8 cellular contexts compared by ENCODE assay signal in the genomic region with DNA sequence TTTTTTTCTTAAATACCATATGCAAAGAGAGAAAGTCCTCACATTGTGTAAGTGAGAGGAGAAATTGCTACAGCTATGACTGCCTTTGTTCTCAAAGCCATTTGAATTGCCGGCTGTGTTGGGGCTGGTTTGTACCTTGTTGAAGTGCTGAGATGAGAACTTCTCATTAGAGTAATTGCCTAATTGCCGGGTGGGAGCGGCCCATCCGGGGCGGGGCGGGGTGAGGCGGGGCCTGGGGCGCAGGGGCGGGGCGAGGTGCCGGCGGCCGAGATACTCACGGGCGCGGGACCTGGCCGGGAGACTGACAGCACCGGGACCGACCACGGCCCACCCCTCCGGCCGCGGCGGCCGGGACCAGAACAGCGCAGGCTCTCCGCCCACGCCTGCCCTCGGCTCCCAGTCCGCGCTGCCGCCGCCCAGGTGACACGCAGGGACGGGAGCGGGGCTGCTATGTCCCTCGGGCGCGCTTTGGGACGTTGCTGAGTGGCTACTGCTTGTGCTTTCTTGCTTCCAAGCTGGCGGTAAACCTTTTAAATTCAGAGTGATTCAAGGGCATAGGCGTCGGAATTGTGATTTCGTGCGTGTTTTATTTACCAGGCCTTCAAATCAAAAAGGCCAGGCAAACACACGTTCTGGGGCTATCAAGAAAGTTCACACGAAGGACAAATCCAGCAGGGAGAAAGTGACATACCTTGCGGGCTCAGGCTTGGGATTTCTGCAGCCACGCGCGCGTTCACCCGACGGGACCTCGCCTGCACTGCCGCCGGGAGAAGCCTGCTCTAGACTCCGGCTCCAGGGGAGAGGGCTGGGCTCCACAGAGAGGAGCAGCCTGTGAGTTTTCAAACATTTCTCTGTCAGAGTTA.
DNase-seq lines count a peak whose midpoint lies in the region; ATAC-seq and TF ChIP-seq lines count a peak whose summit lies in the region.

No MANE protein-coding gene starts in this region.

- peak overlapping the region; percentile 64 for H3K4me3 Mint-ChIP-seq in activated CD4-positive, alpha-beta memory T cell treated with anti-CD3 and anti-CD28 coated beads, Interleukin-2, amount 10 ng/mL, durations not matched to agents 7 days and 5 days

- peaks cover 24% of the 10 kb centered on the region for H3K27me3 Mint-ChIP-seq in activated CD4-positive, alpha-beta memory T cell treated with anti-CD3 and anti-CD28 coated beads, Interleukin-2, amount 10 ng/mL, durations not matched to agents 7 days and 5 days

- H3K4me3 ChIP-seq in endocrine pancreas (ENCODE audit: control insufficient read depth, insufficient read depth, low read length) (peak overlapping the region; percentile 83), mucosa of stomach (ENCODE audit: low read length) (peak overlapping the region; percentile 38)

- POLR2A ChIA-PET in activated CD4-positive, alpha-beta memory T cell treated with anti-CD3 and anti-CD28 coated beads, Interleukin-2, amount 10 ng/mL, durations not matched to agents 7 days and 5 days (lab: Charles Lee) = no interaction called here

- TF ChIP-seq CTCF in GM10266 (IDR thresholded peaks at IDR 0.05; ENCODE audit: control insufficient read depth, insufficient read depth, low read depth, missing control alignments) = no peak

- H3K9me3 Mint-ChIP-seq in activated CD4-positive, alpha-beta memory T cell treated with anti-CD3 and anti-CD28 coated beads, Interleukin-2, amount 10 ng/mL, durations not matched to agents 7 days and 5 days = no peaks in the 10 kb centered on the region

- peaks cover 22% of the 10 kb centered on the region for H3K4me1 ChIP-seq in endocrine pancreas (ENCODE audit: control insufficient read depth, insufficient read depth, low read length)
- peaks cover 12% of the 10 kb centered on the region for H3K4me1 ChIP-seq in mucosa of stomach (ENCODE audit: control insufficient read depth, insufficient read depth, low read length)

- H3K36me3 ChIP-seq in endocrine pancreas (ENCODE audit: control insufficient read depth, insufficient read depth, low read length) (no peaks in the 10 kb centered on the region), mucosa of stomach (ENCODE audit: control insufficient read depth, insufficient read depth, low read length) (no peaks in the 10 kb centered on the region)

- peak; percentile 77 for ATAC-seq in HG02763 (IDR thresholded peaks at IDR 0.05; ENCODE audit: unreplicated experiment)

- H3K9ac ChIP-seq in endocrine pancreas (ENCODE audit: control insufficient read depth, insufficient read depth, low read length) (peak overlapping the region; percentile 54), mucosa of stomach (ENCODE audit: low read length) (peak overlapping the region; percentile 80)

- H3K9me3 ChIP-seq in endocrine pancreas (ENCODE audit: control insufficient read depth, low read length) (no peaks in the 10 kb centered on the region), mucosa of stomach (ENCODE audit: control insufficient read depth, low read length) (no peaks in the 10 kb centered on the region)

- no peaks in the 10 kb centered on the region for H3K27me3 ChIP-seq in endocrine pancreas (ENCODE audit: control insufficient read depth, insufficient read depth, low read length)
- no peaks in the 10 kb centered on the region for H3K27me3 ChIP-seq in mucosa of stomach (ENCODE audit: control insufficient read depth, insufficient read depth, low read length)

- no peak overlapping the region for H3K27ac Mint-ChIP-seq in activated CD4-positive, alpha-beta memory T cell treated with anti-CD3 and anti-CD28 coated beads, Interleukin-2, amount 10 ng/mL, durations not matched to agents 7 days and 5 days

- peaks cover 15% of the 10 kb centered on the region for H3K4me1 Mint-ChIP-seq in activated CD4-positive, alpha-beta memory T cell treated with anti-CD3 and anti-CD28 coated beads, Interleukin-2, amount 10 ng/mL, durations not matched to agents 7 days and 5 days

- H3K36me3 Mint-ChIP-seq in activated CD4-positive, alpha-beta memory T cell treated with anti-CD3 and anti-CD28 coated beads, Interleukin-2, amount 10 ng/mL, durations not matched to agents 7 days and 5 days (ENCODE audit: low read depth) = no peaks in the 10 kb centered on the region

- CTCF ChIA-PET in activated CD4-positive, alpha-beta memory T cell treated with anti-CD3 and anti-CD28 coated beads, Interleukin-2, amount 10 ng/mL, durations not matched to agents 7 days and 5 days (lab: Charles Lee) = interaction anchor here (0.9 to 1.3 kb wide), 2 partner anchors 77 to 367 kb away, joined by 4 read pairs; no protein-coding TSS in a partner anchor

- DNase-seq in GM10266 (ENCODE audit: extremely low spot score) = peak; percentile 90
- DNase-seq in NCI-H526 treated with DMSO at 0.1 percent for 48 hours (lab: John Stamatoyannopoulos, UW) = peak; percentile 8
- DNase-seq in activated CD4-positive, alpha-beta memory T cell treated with anti-CD3 and anti-CD28 coated beads, Interleukin-2, amount 10 ng/mL, durations not matched to agents 7 days and 5 days = peak; percentile 63
- DNase-seq in stimulated activated CD8-positive, alpha-beta memory T cell treated with anti-CD3 and anti-CD28 coated beads, Interleukin-7, amount 100 ng/mL, for 4 hours (ENCODE audit: low read depth in 2 of 2) = peak; percentile 12 to 39
- DNase-seq in SW 1271 (lab: John Stamatoyannopoulos, UW) = no peak

Comparison
In these comparisons a context has a peak if more than half of its experiments do, and no peak if none do; other contexts are left out.
1. DNase-seq: peak in GM10266 (single experiment), NCI-H526 treated with DMSO at 0.1 percent for 48 hours (single experiment), activated CD4-positive, alpha-beta memory T cell treated with anti-CD3 and anti-CD28 coated beads, Interleukin-2, amount 10 ng/mL, durations not matched to agents 7 days and 5 days (single experiment) and stimulated activated CD8-positive, alpha-beta memory T cell treated with anti-CD3 and anti-CD28 coated beads, Interleukin-7, amount 100 ng/mL, for 4 hours (2 of 2); none in SW 1271 (0 of 2).